Comparison of ENCODE assay signal across 17 cellular contexts in genomic region chr22:47801541-47802245, GRCh38.
"Had no signal": no experiment of that assay in that cellular context is flagged by ENCODE, and none has a peak within 500 bp of the region (broad histone marks: within the 10 kb centered on the region; RNA-seq: fewer than 3 reads in every experiment).

No MANE protein-coding gene starts in this region.

- H3K4me1 Mint-ChIP-seq: activated naive CD4-positive, alpha-beta T cell treated with anti-CD3 and anti-CD28 coated beads, Interleukin-2, amount 50 U/mL, for 24 hours; memory B cell had no signal

- H3K27ac ChIP-seq: ascending aorta, gastrocnemius medialis, left ventricle myocardium inferior, sigmoid colon, SK-N-MC, stomach, upper lobe of right lung, WERI-Rb-1 had no signal

- DNase-seq: activated CD8-positive, alpha-beta T cell treated with anti-CD3 and anti-CD28 coated beads for 36 hours; activated gamma-delta T cell; activated T-cell treated with anti-CD3 and anti-CD28 coated beads, Interleukin-2, amount 50 U/mL, for 72 hours; cortex of kidney; effector CD4-positive, alpha-beta T cell; gastrocnemius medialis; left ventricle myocardium inferior; mucosa of descending colon; naive B cell; sigmoid colon; stomach; upper lobe of right lung; WERI-Rb-1 had no signal

- H3K4me1 ChIP-seq: ascending aorta, gastrocnemius medialis, left ventricle myocardium inferior, sigmoid colon, stomach, upper lobe of right lung had no signal

- H3K27ac Mint-ChIP-seq: activated CD8-positive, alpha-beta T cell treated with anti-CD3 and anti-CD28 coated beads for 36 hours; activated naive CD4-positive, alpha-beta T cell treated with anti-CD3 and anti-CD28 coated beads, Interleukin-2, amount 50 U/mL, for 24 hours; activated T-cell treated with anti-CD3 and anti-CD28 coated beads, Interleukin-2, amount 50 U/mL, for 72 hours; memory B cell had no signal

- H3K9me3 Mint-ChIP-seq: activated CD8-positive, alpha-beta T cell treated with anti-CD3 and anti-CD28 coated beads for 36 hours; activated naive CD4-positive, alpha-beta T cell treated with anti-CD3 and anti-CD28 coated beads, Interleukin-2, amount 50 U/mL, for 24 hours; activated T-cell treated with anti-CD3 and anti-CD28 coated beads, Interleukin-2, amount 50 U/mL, for 72 hours had no signal

- H3K4me3 ChIP-seq: ascending aorta, gastrocnemius medialis, left ventricle myocardium inferior, mucosa of descending colon, sigmoid colon, SK-N-MC, stomach, upper lobe of right lung had no signal

- H3K9me3 ChIP-seq: ascending aorta, gastrocnemius medialis, mucosa of descending colon, sigmoid colon, upper lobe of right lung had no signal

- H3K27me3 ChIP-seq: ascending aorta, gastrocnemius medialis, upper lobe of right lung had no signal

- H3K4me3 Mint-ChIP-seq: activated CD8-positive, alpha-beta T cell treated with anti-CD3 and anti-CD28 coated beads for 36 hours; activated naive CD4-positive, alpha-beta T cell treated with anti-CD3 and anti-CD28 coated beads, Interleukin-2, amount 50 U/mL, for 24 hours; activated T-cell treated with anti-CD3 and anti-CD28 coated beads, Interleukin-2, amount 50 U/mL, for 72 hours; memory B cell; naive B cell had no signal

- H3K36me3 Mint-ChIP-seq: activated naive CD4-positive, alpha-beta T cell treated with anti-CD3 and anti-CD28 coated beads, Interleukin-2, amount 50 U/mL, for 24 hours; memory B cell had no signal

- H3K36me3 ChIP-seq: ascending aorta, gastrocnemius medialis, left ventricle myocardium inferior, sigmoid colon, stomach, upper lobe of right lung, WERI-Rb-1 had no signal
